Comparison of ENCODE assay signal across 16 cellular contexts in genomic region chr5:78624011-78624541, GRCh38. TPM values are rescaled to one million over a fixed set of nuclear protein-coding genes. Genes with fewer than 3 reads are reported as not detected.
DNase-seq lines count a peak whose midpoint lies in the region; ATAC-seq and TF ChIP-seq lines count a peak whose summit lies in the region.
"Had no signal": no experiment of that assay in that cellular context is flagged by ENCODE, and none has a peak within 500 bp of the region (broad histone marks: within the 10 kb centered on the region; RNA-seq: fewer than 3 reads in every experiment).

No MANE protein-coding gene starts in this region.

- POLR2A ChIA-PET in SK-N-SH (lab: Yijun Ruan, JAX) = no interaction called here

- no peaks in the 10 kb centered on the region for H3F3A ChIP-seq in SK-N-SH (replicated peaks; ENCODE audit: insufficient read depth)

- H3K9ac ChIP-seq in SK-N-SH = no peak overlapping the region

- H3K4me1 Mint-ChIP-seq in osteocyte (ENCODE audit: unreplicated experiment) = peaks cover 54% of the 10 kb centered on the region

- peak; percentile 75 for ATAC-seq in left ventricle myocardium superior
- ATAC-seq in HG03571 (IDR thresholded peaks at IDR 0.05; ENCODE audit: unreplicated experiment) = no peak
- ATAC-seq: lower lobe of right lung; natural killer cell treated with Interleukin-12 subunit alpha and Interleukin-12 subunit beta and Interleukin-15 and Interleukin-18, amount 100 ng/mL, for 72 hours; stimulated activated naive CD8-positive, alpha-beta T cell treated with anti-CD3 and anti-CD28 coated beads, Interleukin-15, Interleukin-2, amounts not matched to agents 100 U/mL and 50 U/mL, for 24 hours had no signal

- H3K9me3 ChIP-seq in SK-N-SH = no peaks in the 10 kb centered on the region

- TF ChIP-seq RAD21 in SK-N-SH (IDR thresholded peaks at IDR 0.05; ENCODE audit: low read length) = no peak; the same call in 1 of the 2 replicates

- 19% methylated on average over 2 of the region's 2 CpGs for WGBS in SK-N-SH (ENCODE audit: low lambda C conversion rate)

- H3K4me2 ChIP-seq in SK-N-SH = 0 out of 2 replicates have a peak overlapping the region, but pooled peaks have one; percentile 1

- H3K79me2 ChIP-seq in SK-N-SH (ENCODE audit: insufficient read depth) = peaks cover 89% of the 10 kb centered on the region

- peaks cover 79% of the 10 kb centered on the region for H3K36me3 Mint-ChIP-seq in osteocyte (ENCODE audit: unreplicated experiment)
- H3K36me3 Mint-ChIP-seq: natural killer cell treated with Interleukin-12 subunit alpha and Interleukin-12 subunit beta and Interleukin-15 and Interleukin-18, amount 100 ng/mL, for 72 hours had no signal

- TF ChIP-seq CTCF in SK-N-SH (IDR thresholded peaks at IDR 0.05) = no peak
- no peak for TF ChIP-seq CTCF in osteocyte (IDR thresholded peaks at IDR 0.05)

- CTCF ChIA-PET in SK-N-SH (lab: Yijun Ruan, JAX) = interaction anchor here (1.0 to 1.7 kb wide), 6 partner anchors 10 to 343 kb away, joined by 3 to 8 read pairs (median 4); no protein-coding TSS in a partner anchor

- H3K27me3 ChIP-seq in SK-N-SH (ENCODE audit: insufficient read depth) = no peaks in the 10 kb centered on the region

- H3K27me3 Mint-ChIP-seq in osteocyte (ENCODE audit: unreplicated experiment) = no peaks in the 10 kb centered on the region

- TF ChIP-seq EP300 in SK-N-SH (IDR thresholded peaks at IDR 0.05; ENCODE audit: borderline replicate concordance in 1 of 2, low read depth in 1 of 2, low read length in 1 of 2) = peak; percentile 68 to 94; a peak in 3 of 4 replicates

- no peak overlapping the region for H3K4me3 ChIP-seq in SK-N-SH (ENCODE audit: low read depth in 2 of 2, low read length in 1 of 2)
- H3K4me3 ChIP-seq: lower lobe of right lung had no signal

- peak; percentile 30 for DNase-seq in Ammon's horn (ENCODE audit: low spot score)
- peak; percentile 71 for DNase-seq in SK-N-SH
- DNase-seq in left ventricle myocardium superior = no peak
- DNase-seq in osteocyte (ENCODE audit: extremely low spot score, unreplicated experiment) = peak; percentile 38
- DNase-seq in HK-2 (ENCODE audit: unreplicated experiment) = no peak
- no peak for DNase-seq in activated CD4-positive, alpha-beta T cell treated with anti-CD3 and anti-CD28 coated beads, Interleukin-2, amount 50 U/mL, for 4 hours
- no peak for DNase-seq in NCI-H446 treated with DMSO at 0.1 percent for 48 hours (lab: John Stamatoyannopoulos, UW)
- DNase-seq: activated CD4-positive, CD25-positive, alpha-beta regulatory T cell treated with anti-CD3 and anti-CD28 coated beads, Interleukin-2, amount 50 U/mL, for 72 hours; foreskin melanocyte; lower lobe of right lung; NCI-H1694; SIG-M5; stimulated activated naive CD8-positive, alpha-beta T cell treated with anti-CD3 and anti-CD28 coated beads, Interleukin-15, Interleukin-2, amounts not matched to agents 100 U/mL and 50 U/mL, for 24 hours had no signal

- H4K20me1 ChIP-seq in SK-N-SH (ENCODE audit: insufficient read depth) = no peaks in the 10 kb centered on the region

- H3K4me3 Mint-ChIP-seq in osteocyte (ENCODE audit: unreplicated experiment) = no peak overlapping the region
- H3K4me3 Mint-ChIP-seq: natural killer cell treated with Interleukin-12 subunit alpha and Interleukin-12 subunit beta and Interleukin-15 and Interleukin-18, amount 100 ng/mL, for 72 hours; T-helper 2 cell treated with Interferon-gamma antibody and Interleukin-4, amounts not matched to agents 5 μg/mL and 100 μg/mL, for 36 hours had no signal

- intact Hi-C loops in left ventricle myocardium superior (cut with micrococcal nuclease) = no loop called here

- H3K27ac Mint-ChIP-seq in osteocyte (ENCODE audit: unreplicated experiment) = no peak overlapping the region
- H3K27ac Mint-ChIP-seq: natural killer cell treated with Interleukin-12 subunit alpha and Interleukin-12 subunit beta and Interleukin-15 and Interleukin-18, amount 100 ng/mL, for 72 hours; T-helper 2 cell treated with Interferon-gamma antibody and Interleukin-4, amounts not matched to agents 5 μg/mL and 100 μg/mL, for 36 hours had no signal

- no peaks in the 10 kb centered on the region for H3K9me2 ChIP-seq in SK-N-SH

- H3K4me1 ChIP-seq in SK-N-SH (ENCODE audit: control insufficient read depth in 1 of 2, insufficient read depth in 2 of 2, low read depth in 1 of 2, low read length in 1 of 2) = peaks cover 18 to 31% of the 10 kb centered on the region in 2 experiments
- H3K4me1 ChIP-seq: lower lobe of right lung had no signal

- peak overlapping the region; percentile 31 to 79; a peak in 3 of 4 replicates for H3K27ac ChIP-seq in SK-N-SH (ENCODE audit: low read depth in 2 of 2, low read length in 1 of 2)
- H3K27ac ChIP-seq: lower lobe of right lung had no signal

- peaks cover 5% of the 10 kb centered on the region for H3K9me3 Mint-ChIP-seq in osteocyte (ENCODE audit: unreplicated experiment)
- H3K9me3 Mint-ChIP-seq: natural killer cell treated with Interleukin-12 subunit alpha and Interleukin-12 subunit beta and Interleukin-15 and Interleukin-18, amount 100 ng/mL, for 72 hours had no signal

- peaks cover 44 to 80% of the 10 kb centered on the region in 2 experiments for H3K36me3 ChIP-seq in SK-N-SH (replicated peaks in 1 of 2; ENCODE audit: control insufficient read depth in 1 of 2, insufficient read depth in 2 of 2, low read length in 1 of 2)
- H3K36me3 ChIP-seq: lower lobe of right lung had no signal

- H2AFZ ChIP-seq in SK-N-SH (ENCODE audit: low read depth) = no peak overlapping the region

TF ChIP-seq in SK-N-SH, 30 proteins besides CTCF, POLR2A, EP300 and RAD21 (continues in another document):
- TF ChIP-seq FOSL2 (IDR thresholded peaks at IDR 0.05; ENCODE audit: borderline replicate concordance, low read depth) = no peak
- TF ChIP-seq FOXJ3 (CRISPR knock-in tag; IDR thresholded peaks at IDR 0.05) = no peak; the same call in 1 of the 2 replicates
- TF ChIP-seq ELF1 (IDR thresholded peaks at IDR 0.05) = no peak
- TF ChIP-seq, protein P1, sequence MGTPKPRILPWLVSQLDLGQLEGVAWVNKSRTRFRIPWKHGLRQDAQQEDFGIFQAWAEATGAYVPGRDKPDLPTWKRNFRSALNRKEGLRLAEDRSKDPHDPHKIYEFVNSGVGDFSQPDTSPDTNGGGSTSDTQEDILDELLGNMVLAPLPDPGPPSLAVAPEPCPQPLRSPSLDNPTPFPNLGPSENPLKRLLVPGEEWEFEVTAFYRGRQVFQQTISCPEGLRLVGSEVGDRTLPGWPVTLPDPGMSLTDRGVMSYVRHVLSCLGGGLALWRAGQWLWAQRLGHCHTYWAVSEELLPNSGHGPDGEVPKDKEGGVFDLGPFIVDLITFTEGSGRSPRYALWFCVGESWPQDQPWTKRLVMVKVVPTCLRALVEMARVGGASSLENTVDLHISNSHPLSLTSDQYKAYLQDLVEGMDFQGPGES (IDR thresholded peaks at IDR 0.05; ENCODE audit: low read depth, low read length) = no peak
- peak; percentile 44; the same call in 1 of the 2 replicates for TF ChIP-seq TEAD4 (IDR thresholded peaks at IDR 0.05; ENCODE audit: borderline replicate concordance, insufficient read depth)
- no peak for TF ChIP-seq RFX5 (IDR thresholded peaks at IDR 0.05; ENCODE audit: low read length)
- peak; percentile 75 for TF ChIP-seq NFIC (IDR thresholded peaks at IDR 0.05; ENCODE audit: borderline replicate concordance)
- peak; percentile 95 for TF ChIP-seq GATA2 (CRISPR knock-in tag; IDR thresholded peaks at IDR 0.05)
- TF ChIP-seq JUND (IDR thresholded peaks at IDR 0.05) = peak; percentile 40; the same call in 1 of the 2 replicates
- TF ChIP-seq, protein P2, sequence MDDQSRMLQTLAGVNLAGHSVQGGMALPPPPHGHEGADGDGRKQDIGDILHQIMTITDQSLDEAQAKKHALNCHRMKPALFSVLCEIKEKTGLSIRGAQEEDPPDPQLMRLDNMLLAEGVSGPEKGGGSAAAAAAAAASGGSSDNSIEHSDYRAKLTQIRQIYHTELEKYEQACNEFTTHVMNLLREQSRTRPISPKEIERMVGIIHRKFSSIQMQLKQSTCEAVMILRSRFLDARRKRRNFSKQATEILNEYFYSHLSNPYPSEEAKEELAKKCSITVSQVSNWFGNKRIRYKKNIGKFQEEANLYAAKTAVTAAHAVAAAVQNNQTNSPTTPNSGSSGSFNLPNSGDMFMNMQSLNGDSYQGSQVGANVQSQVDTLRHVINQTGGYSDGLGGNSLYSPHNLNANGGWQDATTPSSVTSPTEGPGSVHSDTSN (IDR thresholded peaks at IDR 0.05) = peak; percentile 74
- no peak for TF ChIP-seq EZH2phosphoT487 (IDR thresholded peaks at IDR 0.05; ENCODE audit: borderline replicate concordance, low read depth)
- TF ChIP-seq TCF12 (IDR thresholded peaks at IDR 0.05) = peak; percentile 86
- no peak for TF ChIP-seq SIN3A (IDR thresholded peaks at IDR 0.05; ENCODE audit: borderline replicate concordance, low read depth, low read length)
- TF ChIP-seq REST (IDR thresholded peaks at IDR 0.05; ENCODE audit: low read depth, low read length) = no peak
- TF ChIP-seq CHD2 (IDR thresholded peaks at IDR 0.05; ENCODE audit: low read length, partially characterized antibody) = peak; percentile 77

RNA-seq across cellular contexts. Expression of gene LHFPL2, which starts 24.5 kb away (rescaled TPM):
- 8.6 and 10.4 TPM in 2 replicates for polyA plus RNA-seq in SK-N-SH (2012; rRNA removed)
- 10.1 and 10.4 TPM in 2 replicates for polyA plus RNA-seq in SK-N-SH (2012; cell fraction: cytosol; rRNA removed)
- polyA plus RNA-seq in SK-N-SH (2012; cell fraction: nucleus; rRNA removed) = 8.4 and 14.2 TPM in 2 replicates
- 5.4 TPM for total RNA-seq in left ventricle myocardium superior
- total RNA-seq in osteocyte = 110 and 113 TPM in 2 replicates

Comparison
In these comparisons a context has a peak if more than half of its experiments do, and no peak if none do; other contexts are left out.
1. DNase-seq: peak in Ammon's horn (single experiment), SK-N-SH (single experiment) and osteocyte (single experiment); none in left ventricle myocardium superior (single experiment), HK-2 (single experiment), activated CD4-positive, alpha-beta T cell treated with anti-CD3 and anti-CD28 coated beads, Interleukin-2, amount 50 U/mL, for 4 hours (0 of 2) and NCI-H446 treated with DMSO at 0.1 percent for 48 hours (single experiment).
2. RNA of gene LHFPL2, which starts 24.5 kb away (total RNA-seq): 110 to 113 TPM in osteocyte; 5.4 TPM in left ventricle myocardium superior (single experiment); every median in the first group is over 10 times any median in the second.